13 cellular contexts compared by ENCODE assay signal in the genomic region with DNA sequence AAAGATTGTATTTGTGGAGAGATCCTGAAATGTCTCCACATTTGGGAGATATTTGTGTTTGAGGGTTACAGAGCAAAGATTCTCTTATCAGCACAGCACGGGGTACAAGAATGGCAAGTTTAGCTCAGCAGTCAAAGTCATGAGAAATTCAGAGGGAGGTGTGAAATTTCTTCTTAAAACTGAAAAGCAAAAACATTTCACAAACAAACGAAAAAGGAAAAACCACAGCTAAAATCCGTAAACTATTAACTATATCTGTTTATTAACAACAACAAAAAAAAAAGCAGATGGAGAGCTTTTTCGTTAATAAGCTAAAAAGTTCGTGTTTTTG. TPM values are rescaled to one million over a fixed set of nuclear protein-coding genes. Genes with fewer than 3 reads are reported as not detected.
DNase-seq lines count a peak whose midpoint lies in the region; ATAC-seq and TF ChIP-seq lines count a peak whose summit lies in the region.
"Had no signal": no experiment of that assay in that cellular context is flagged by ENCODE, and none has a peak within 500 bp of the region (broad histone marks: within the 10 kb centered on the region; RNA-seq: fewer than 3 reads in every experiment).

No MANE protein-coding gene starts in this region.

- intact Hi-C loops in left cardiac atrium (cut with DNase I), result loop anchor here (10.0 kb wide), 2 partner anchors 74 to 104 kb away; no protein-coding TSS in a partner anchor

- TF ChIP-seq RAD21 in SK-N-SH (IDR thresholded peaks at IDR 0.05; ENCODE audit: low read length), result no peak

- H3K4me1 ChIP-seq in SK-N-SH (ENCODE audit: control insufficient read depth in 1 of 2, insufficient read depth in 2 of 2, low read depth in 1 of 2, low read length in 1 of 2), result peaks cover 0 to 14% of the 10 kb centered on the region in 2 experiments; a peak in 2 of 4 replicates

- TF ChIP-seq EP300 in SK-N-SH (IDR thresholded peaks at IDR 0.05; ENCODE audit: borderline replicate concordance in 1 of 2, low read depth in 1 of 2, low read length in 1 of 2), result no peak

- peak overlapping the region; percentile 84 for H3K4me3 Mint-ChIP-seq in activated naive CD4-positive, alpha-beta T cell treated with anti-CD3 and anti-CD28 coated beads, Interleukin-2, amount 50 U/mL, for 24 hours
- H3K4me3 Mint-ChIP-seq in mesothelial cell of epicardium, result no peak overlapping the region

- ATAC-seq in HG03066 (IDR thresholded peaks at IDR 0.05; ENCODE audit: low read depth, unreplicated experiment) (peak; percentile 43), left cardiac atrium (no peak)
- peak in 1 of 2 donors; percentile 18 for ATAC-seq in activated naive CD4-positive, alpha-beta T cell treated with anti-CD3 and anti-CD28 coated beads, Interleukin-2, amount 50 U/mL, for 72 hours

- H4K20me1 ChIP-seq in SK-N-SH (ENCODE audit: insufficient read depth), result no peaks in the 10 kb centered on the region

- CTCF ChIA-PET in SK-N-SH (lab: Yijun Ruan, JAX), result interaction anchor here (0.9 to 7.2 kb wide), 14 partner anchors 8 to 470 kb away, joined by 3 to 209 read pairs (median 4); no protein-coding TSS in a partner anchor

- H3K9me3 ChIP-seq in SK-N-SH, result no peaks in the 10 kb centered on the region
- H3K9me3 ChIP-seq: mucosa of descending colon had no signal

- H3K27ac ChIP-seq in SK-N-SH (ENCODE audit: low read depth in 2 of 2, low read length in 1 of 2), result no peak overlapping the region
- H3K27ac ChIP-seq: SK-N-MC had no signal

- no peaks in the 10 kb centered on the region for H3K79me2 ChIP-seq in SK-N-SH (ENCODE audit: insufficient read depth)

- no peak overlapping the region for H3K9ac ChIP-seq in SK-N-SH

- no peak overlapping the region for H2AFZ ChIP-seq in SK-N-SH (ENCODE audit: low read depth)

- DNase-seq in activated naive CD4-positive, alpha-beta T cell treated with Interleukin-2 at 50 U/mL for 16 hours, result no peak
- no peak for DNase-seq in activated naive CD4-positive, alpha-beta T cell treated with anti-CD3 and anti-CD28 coated beads, Interleukin-2, amount 50 U/mL, for 72 hours (ENCODE audit: low spot score in 2 of 2)
- DNase-seq in SK-N-SH (no peak), left cardiac atrium (no peak), mesothelial cell of epicardium (ENCODE audit: low spot score in 2 of 2, unreplicated experiment in 2 of 2) (no peak), SHP77 (lab: John Stamatoyannopoulos, UW) (no peak)
- DNase-seq: cortex of kidney, H7, mucosa of descending colon, NCI-H2171 treated with DMSO at 0.1 percent for 48 hours had no signal

- H3K9me3 Mint-ChIP-seq in activated naive CD4-positive, alpha-beta T cell treated with anti-CD3 and anti-CD28 coated beads, Interleukin-2, amount 50 U/mL, for 24 hours, result no peaks in the 10 kb centered on the region
- peaks cover 0 to 3% of the 10 kb centered on the region in 2 donors for H3K9me3 Mint-ChIP-seq in activated naive CD4-positive, alpha-beta T cell treated with anti-CD3 and anti-CD28 coated beads, Interleukin-2, amount 50 U/mL, for 72 hours
- H3K9me3 Mint-ChIP-seq in mesothelial cell of epicardium, result no peaks in the 10 kb centered on the region

- no peaks in the 10 kb centered on the region for H3K27me3 Mint-ChIP-seq in activated naive CD4-positive, alpha-beta T cell treated with anti-CD3 and anti-CD28 coated beads, Interleukin-2, amount 50 U/mL, for 24 hours
- no peaks in the 10 kb centered on the region for H3K27me3 Mint-ChIP-seq in mesothelial cell of epicardium (ENCODE audit: low read depth)

- H3K36me3 ChIP-seq in SK-N-SH (replicated peaks in 1 of 2; ENCODE audit: control insufficient read depth in 1 of 2, insufficient read depth in 2 of 2, low read length in 1 of 2), result no peaks in the 10 kb centered on the region

- no peak for TF ChIP-seq CTCF in SK-N-SH (IDR thresholded peaks at IDR 0.05)
- TF ChIP-seq CTCF in mesothelial cell of epicardium (IDR thresholded peaks at IDR 0.05; ENCODE audit: unreplicated experiment), result no peak

- peaks cover 92% of the 10 kb centered on the region for H3K4me1 Mint-ChIP-seq in activated naive CD4-positive, alpha-beta T cell treated with anti-CD3 and anti-CD28 coated beads, Interleukin-2, amount 50 U/mL, for 24 hours
- H3K4me1 Mint-ChIP-seq in mesothelial cell of epicardium, result peaks cover 11% of the 10 kb centered on the region

- no peaks in the 10 kb centered on the region for H3K9me2 ChIP-seq in SK-N-SH

- peak overlapping the region; percentile 96 for H3K27ac Mint-ChIP-seq in activated naive CD4-positive, alpha-beta T cell treated with anti-CD3 and anti-CD28 coated beads, Interleukin-2, amount 50 U/mL, for 24 hours
- peak overlapping the region; percentile 84 to 94 for H3K27ac Mint-ChIP-seq in activated naive CD4-positive, alpha-beta T cell treated with anti-CD3 and anti-CD28 coated beads, Interleukin-2, amount 50 U/mL, for 72 hours
- no peak overlapping the region for H3K27ac Mint-ChIP-seq in mesothelial cell of epicardium

- POLR2A ChIA-PET in SK-N-SH (lab: Yijun Ruan, JAX), result interaction anchor here (1.0 kb wide), 1 partner anchor 9 kb away, joined by 3 read pairs; no protein-coding TSS in a partner anchor

- H3F3A ChIP-seq in SK-N-SH (replicated peaks; ENCODE audit: insufficient read depth), result no peaks in the 10 kb centered on the region

- H3K36me3 Mint-ChIP-seq in activated naive CD4-positive, alpha-beta T cell treated with anti-CD3 and anti-CD28 coated beads, Interleukin-2, amount 50 U/mL, for 24 hours, result no peaks in the 10 kb centered on the region
- H3K36me3 Mint-ChIP-seq in activated naive CD4-positive, alpha-beta T cell treated with anti-CD3 and anti-CD28 coated beads, Interleukin-2, amount 50 U/mL, for 72 hours, result peaks cover 0 to 4% of the 10 kb centered on the region in 2 donors
- H3K36me3 Mint-ChIP-seq in mesothelial cell of epicardium, result no peaks in the 10 kb centered on the region

- H3K4me2 ChIP-seq in SK-N-SH, result no peak overlapping the region

- 83% methylated on average over 5 of the region's 5 CpGs for WGBS in SK-N-SH (ENCODE audit: low lambda C conversion rate)

- H3K4me3 ChIP-seq in SK-N-SH (ENCODE audit: low read depth in 2 of 2, low read length in 1 of 2), result no peak overlapping the region
- H3K4me3 ChIP-seq: mucosa of descending colon, SK-N-MC had no signal

- H3K27me3 ChIP-seq in SK-N-SH (ENCODE audit: insufficient read depth), result no peaks in the 10 kb centered on the region

TF ChIP-seq in SK-N-SH, 30 proteins besides CTCF, POLR2A, EP300 and RAD21 (continues in another document):
- no peak for TF ChIP-seq POLR2AphosphoS5 (IDR thresholded peaks at IDR 0.05; ENCODE audit: low read depth, low read length)
- no peak for TF ChIP-seq NFIC (IDR thresholded peaks at IDR 0.05; ENCODE audit: borderline replicate concordance)
- TF ChIP-seq, protein P1, sequence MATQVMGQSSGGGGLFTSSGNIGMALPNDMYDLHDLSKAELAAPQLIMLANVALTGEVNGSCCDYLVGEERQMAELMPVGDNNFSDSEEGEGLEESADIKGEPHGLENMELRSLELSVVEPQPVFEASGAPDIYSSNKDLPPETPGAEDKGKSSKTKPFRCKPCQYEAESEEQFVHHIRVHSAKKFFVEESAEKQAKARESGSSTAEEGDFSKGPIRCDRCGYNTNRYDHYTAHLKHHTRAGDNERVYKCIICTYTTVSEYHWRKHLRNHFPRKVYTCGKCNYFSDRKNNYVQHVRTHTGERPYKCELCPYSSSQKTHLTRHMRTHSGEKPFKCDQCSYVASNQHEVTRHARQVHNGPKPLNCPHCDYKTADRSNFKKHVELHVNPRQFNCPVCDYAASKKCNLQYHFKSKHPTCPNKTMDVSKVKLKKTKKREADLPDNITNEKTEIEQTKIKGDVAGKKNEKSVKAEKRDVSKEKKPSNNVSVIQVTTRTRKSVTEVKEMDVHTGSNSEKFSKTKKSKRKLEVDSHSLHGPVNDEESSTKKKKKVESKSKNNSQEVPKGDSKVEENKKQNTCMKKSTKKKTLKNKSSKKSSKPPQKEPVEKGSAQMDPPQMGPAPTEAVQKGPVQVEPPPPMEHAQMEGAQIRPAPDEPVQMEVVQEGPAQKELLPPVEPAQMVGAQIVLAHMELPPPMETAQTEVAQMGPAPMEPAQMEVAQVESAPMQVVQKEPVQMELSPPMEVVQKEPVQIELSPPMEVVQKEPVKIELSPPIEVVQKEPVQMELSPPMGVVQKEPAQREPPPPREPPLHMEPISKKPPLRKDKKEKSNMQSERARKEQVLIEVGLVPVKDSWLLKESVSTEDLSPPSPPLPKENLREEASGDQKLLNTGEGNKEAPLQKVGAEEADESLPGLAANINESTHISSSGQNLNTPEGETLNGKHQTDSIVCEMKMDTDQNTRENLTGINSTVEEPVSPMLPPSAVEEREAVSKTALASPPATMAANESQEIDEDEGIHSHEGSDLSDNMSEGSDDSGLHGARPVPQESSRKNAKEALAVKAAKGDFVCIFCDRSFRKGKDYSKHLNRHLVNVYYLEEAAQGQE (IDR thresholded peaks at IDR 0.05; ENCODE audit: low read depth, low read length), result no peak
- TF ChIP-seq TCF12 (IDR thresholded peaks at IDR 0.05), result no peak
- TF ChIP-seq FOSL2 (IDR thresholded peaks at IDR 0.05; ENCODE audit: borderline replicate concordance, low read depth), result no peak
- TF ChIP-seq CHD2 (IDR thresholded peaks at IDR 0.05; ENCODE audit: low read length, partially characterized antibody), result no peak
- no peak for TF ChIP-seq FOXM1 (IDR thresholded peaks at IDR 0.05; ENCODE audit: low read depth)
- no peak for TF ChIP-seq RFX5 (IDR thresholded peaks at IDR 0.05; ENCODE audit: low read length)
- TF ChIP-seq MEF2A (IDR thresholded peaks at IDR 0.05; ENCODE audit: borderline replicate concordance, low read depth), result no peak
- TF ChIP-seq NRF1 (IDR thresholded peaks at IDR 0.05; ENCODE audit: low read depth, low read length), result no peak
- TF ChIP-seq, protein P2, sequence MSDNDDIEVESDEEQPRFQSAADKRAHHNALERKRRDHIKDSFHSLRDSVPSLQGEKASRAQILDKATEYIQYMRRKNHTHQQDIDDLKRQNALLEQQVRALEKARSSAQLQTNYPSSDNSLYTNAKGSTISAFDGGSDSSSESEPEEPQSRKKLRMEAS (IDR thresholded peaks at IDR 0.05; ENCODE audit: low read depth), result no peak
- no peak for TF ChIP-seq YY1 (IDR thresholded peaks at IDR 0.05; ENCODE audit: low read depth)
- no peak for TF ChIP-seq JUND (IDR thresholded peaks at IDR 0.05)
- TF ChIP-seq SMC3 (IDR thresholded peaks at IDR 0.05; ENCODE audit: low read depth, low read length), result no peak
- no peak for TF ChIP-seq SIN3A (IDR thresholded peaks at IDR 0.05; ENCODE audit: borderline replicate concordance, low read depth, low read length)

RNA-seq across cellular contexts. Expression of a gene that starts 41.0 kb away (rescaled TPM):
- 100 to 1,000 TPM; 176 to 461 TPM for total RNA-seq in activated naive CD4-positive, alpha-beta T cell treated with anti-CD3 and anti-CD28 coated beads, Interleukin-2, amount 50 U/mL, for 72 hours
- 14.5 and 17.4 TPM in 2 replicates for polyA plus RNA-seq in SK-N-SH (2012; rRNA removed)
- 14.8 and 15.5 TPM in 2 replicates for polyA plus RNA-seq in SK-N-SH (2012; cell fraction: cytosol; rRNA removed)
- polyA plus RNA-seq in SK-N-SH (2012; cell fraction: nucleus; rRNA removed), result 11.9 and 17.6 TPM in 2 replicates
- 10 to 100 TPM; 52.7 to 68.5 TPM for total RNA-seq in left cardiac atrium
- total RNA-seq in mesothelial cell of epicardium, result 29.7 to 30.0 TPM (median 30.0 TPM) in 3 replicates
